In genomic region chr12:57782608-57783465, GRCh38 we compare ENCODE assay signal across 1 cellular context.
TF ChIP-seq lines count a peak whose summit lies in the region.

Gene TSFM, plus strand, starts transcription at chr12:57782787. Its CDS starts 15 bp downstream, at chr12:57782802.

TF ChIP-seq in HEK293, 187 proteins besides CTCF, POLR2A, EP300 and RAD21 (continued from another document and continues in another):
- TF ChIP-seq, protein P1, sequence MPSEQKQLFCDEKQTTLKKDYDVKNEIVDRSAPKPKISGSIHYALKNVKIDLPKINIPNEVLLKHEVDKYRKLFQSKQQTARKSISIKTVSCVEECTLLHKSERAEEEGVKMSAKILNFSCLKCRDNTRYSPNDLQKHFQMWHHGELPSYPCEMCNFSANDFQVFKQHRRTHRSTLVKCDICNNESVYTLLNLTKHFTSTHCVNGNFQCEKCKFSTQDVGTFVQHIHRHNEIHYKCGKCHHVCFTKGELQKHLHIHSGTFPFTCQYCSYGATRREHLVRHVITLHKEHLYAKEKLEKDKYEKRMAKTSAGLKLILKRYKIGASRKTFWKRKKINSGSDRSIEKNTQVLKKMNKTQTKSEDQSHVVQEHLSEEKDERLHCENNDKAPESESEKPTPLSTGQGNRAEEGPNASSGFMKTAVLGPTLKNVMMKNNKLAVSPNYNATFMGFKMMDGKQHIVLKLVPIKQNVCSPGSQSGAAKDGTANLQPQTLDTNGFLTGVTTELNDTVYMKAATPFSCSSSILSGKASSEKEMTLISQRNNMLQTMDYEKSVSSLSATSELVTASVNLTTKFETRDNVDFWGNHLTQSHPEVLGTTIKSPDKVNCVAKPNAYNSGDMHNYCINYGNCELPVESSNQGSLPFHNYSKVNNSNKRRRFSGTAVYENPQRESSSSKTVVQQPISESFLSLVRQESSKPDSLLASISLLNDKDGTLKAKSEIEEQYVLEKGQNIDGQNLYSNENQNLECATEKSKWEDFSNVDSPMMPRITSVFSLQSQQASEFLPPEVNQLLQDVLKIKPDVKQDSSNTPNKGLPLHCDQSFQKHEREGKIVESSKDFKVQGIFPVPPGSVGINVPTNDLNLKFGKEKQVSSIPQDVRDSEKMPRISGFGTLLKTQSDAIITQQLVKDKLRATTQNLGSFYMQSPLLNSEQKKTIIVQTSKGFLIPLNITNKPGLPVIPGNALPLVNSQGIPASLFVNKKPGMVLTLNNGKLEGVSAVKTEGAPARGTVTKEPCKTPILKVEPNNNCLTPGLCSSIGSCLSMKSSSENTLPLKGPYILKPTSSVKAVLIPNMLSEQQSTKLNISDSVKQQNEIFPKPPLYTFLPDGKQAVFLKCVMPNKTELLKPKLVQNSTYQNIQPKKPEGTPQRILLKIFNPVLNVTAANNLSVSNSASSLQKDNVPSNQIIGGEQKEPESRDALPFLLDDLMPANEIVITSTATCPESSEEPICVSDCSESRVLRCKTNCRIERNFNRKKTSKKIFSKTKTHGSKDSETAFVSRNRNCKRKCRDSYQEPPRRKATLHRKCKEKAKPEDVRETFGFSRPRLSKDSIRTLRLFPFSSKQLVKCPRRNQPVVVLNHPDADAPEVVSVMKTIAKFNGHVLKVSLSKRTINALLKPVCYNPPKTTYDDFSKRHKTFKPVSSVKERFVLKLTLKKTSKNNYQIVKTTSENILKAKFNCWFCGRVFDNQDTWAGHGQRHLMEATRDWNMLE (tag by site-specific recombination; conservative IDR thresholded peaks at IDR 0.05; ENCODE audit: low read depth) = peak; percentile 64
- TF ChIP-seq ZNF580 (tag by site-specific recombination; IDR thresholded peaks at IDR 0.05) = peak; percentile 95
- peak; percentile 91 for TF ChIP-seq ZSCAN23 (tag by site-specific recombination; IDR thresholded peaks at IDR 0.05)
- TF ChIP-seq HOXC10 (CRISPR knock-in tag; IDR thresholded peaks at IDR 0.05) = no peak
- TF ChIP-seq, protein P2, sequence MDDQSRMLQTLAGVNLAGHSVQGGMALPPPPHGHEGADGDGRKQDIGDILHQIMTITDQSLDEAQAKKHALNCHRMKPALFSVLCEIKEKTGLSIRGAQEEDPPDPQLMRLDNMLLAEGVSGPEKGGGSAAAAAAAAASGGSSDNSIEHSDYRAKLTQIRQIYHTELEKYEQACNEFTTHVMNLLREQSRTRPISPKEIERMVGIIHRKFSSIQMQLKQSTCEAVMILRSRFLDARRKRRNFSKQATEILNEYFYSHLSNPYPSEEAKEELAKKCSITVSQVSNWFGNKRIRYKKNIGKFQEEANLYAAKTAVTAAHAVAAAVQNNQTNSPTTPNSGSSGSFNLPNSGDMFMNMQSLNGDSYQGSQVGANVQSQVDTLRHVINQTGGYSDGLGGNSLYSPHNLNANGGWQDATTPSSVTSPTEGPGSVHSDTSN (CRISPR knock-in tag; IDR thresholded peaks at IDR 0.05) = no peak; the same call in none of the 2 replicates
- TF ChIP-seq ZNF157 (tag by site-specific recombination; IDR thresholded peaks at IDR 0.05) = 0 out of 2 replicates have a peak, but pooled peaks have one; percentile 18
- TF ChIP-seq ZFP3 (tag by site-specific recombination; IDR thresholded peaks at IDR 0.05; ENCODE audit: low read depth) = no peak
- no peak for TF ChIP-seq PRDM1 (tag by site-specific recombination; IDR thresholded peaks at IDR 0.05)
- 0 out of 2 replicates have a peak, but pooled peaks have one; percentile 47 for TF ChIP-seq ZNF416 (tag by site-specific recombination; IDR thresholded peaks at IDR 0.05)
- peak; percentile 4; the same call in 1 of the 2 replicates for TF ChIP-seq ZNF146 (tag by site-specific recombination; IDR thresholded peaks at IDR 0.05)
- TF ChIP-seq ZNF214 (tag by site-specific recombination; IDR thresholded peaks at IDR 0.05; ENCODE audit: borderline replicate concordance) = no peak; the same call in 1 of the 2 replicates
- TF ChIP-seq, protein P3, sequence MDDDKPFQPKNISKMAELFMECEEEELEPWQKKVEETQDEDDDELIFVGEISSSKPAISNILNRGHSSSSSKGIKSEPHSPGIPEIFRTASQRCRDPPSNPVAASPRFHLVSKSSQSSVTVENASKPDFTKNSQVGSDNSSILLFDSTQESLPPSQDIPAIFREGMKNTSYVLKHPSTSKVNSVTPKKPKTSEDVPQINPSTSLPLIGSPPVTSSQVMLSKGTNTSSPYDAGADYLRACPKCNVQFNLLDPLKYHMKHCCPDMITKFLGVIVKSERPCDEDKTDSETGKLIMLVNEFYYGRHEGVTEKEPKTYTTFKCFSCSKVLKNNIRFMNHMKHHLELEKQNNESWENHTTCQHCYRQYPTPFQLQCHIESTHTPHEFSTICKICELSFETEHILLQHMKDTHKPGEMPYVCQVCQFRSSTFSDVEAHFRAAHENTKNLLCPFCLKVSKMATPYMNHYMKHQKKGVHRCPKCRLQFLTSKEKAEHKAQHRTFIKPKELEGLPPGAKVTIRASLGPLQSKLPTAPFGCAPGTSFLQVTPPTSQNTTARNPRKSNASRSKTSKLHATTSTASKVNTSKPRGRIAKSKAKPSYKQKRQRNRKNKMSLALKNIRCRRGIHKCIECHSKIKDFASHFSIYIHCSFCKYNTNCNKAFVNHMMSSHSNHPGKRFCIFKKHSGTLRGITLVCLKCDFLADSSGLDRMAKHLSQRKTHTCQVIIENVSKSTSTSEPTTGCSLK (tag by site-specific recombination; IDR thresholded peaks at IDR 0.05) = no peak
- no peak for TF ChIP-seq ZNF19 (tag by site-specific recombination; IDR thresholded peaks at IDR 0.05; ENCODE audit: low read depth)
- peak; percentile 85; the same call in 1 of the 2 replicates for TF ChIP-seq ZBTB1 (tag by site-specific recombination; IDR thresholded peaks at IDR 0.05)
- peak; percentile 42; the same call in 1 of the 2 replicates for TF ChIP-seq ZNF341 (tag by site-specific recombination; IDR thresholded peaks at IDR 0.05; ENCODE audit: low read depth)
- TF ChIP-seq KLF17 (tag by site-specific recombination; IDR thresholded peaks at IDR 0.05) = peak; percentile 92
- TF ChIP-seq MEIS1 (CRISPR knock-in tag; IDR thresholded peaks at IDR 0.05; ENCODE audit: borderline replicate concordance) = no peak
- TF ChIP-seq, protein P4, sequence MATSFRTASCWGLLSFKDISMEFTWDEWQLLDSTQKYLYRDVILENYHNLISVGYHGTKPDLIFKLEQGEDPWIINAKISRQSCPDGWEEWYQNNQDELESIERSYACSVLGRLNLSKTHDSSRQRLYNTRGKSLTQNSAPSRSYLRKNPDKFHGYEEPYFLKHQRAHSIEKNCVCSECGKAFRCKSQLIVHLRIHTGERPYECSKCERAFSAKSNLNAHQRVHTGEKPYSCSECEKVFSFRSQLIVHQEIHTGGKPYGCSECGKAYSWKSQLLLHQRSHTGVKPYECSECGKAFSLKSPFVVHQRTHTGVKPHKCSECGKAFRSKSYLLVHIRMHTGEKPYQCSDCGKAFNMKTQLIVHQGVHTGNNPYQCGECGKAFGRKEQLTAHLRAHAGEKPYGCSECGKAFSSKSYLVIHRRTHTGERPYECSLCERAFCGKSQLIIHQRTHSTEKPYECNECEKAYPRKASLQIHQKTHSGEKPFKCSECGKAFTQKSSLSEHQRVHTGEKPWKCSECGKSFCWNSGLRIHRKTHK (tag by site-specific recombination; IDR thresholded peaks at IDR 0.05) = no peak
- TF ChIP-seq ZNF837 (tag by site-specific recombination; IDR thresholded peaks at IDR 0.05) = peak; percentile 48; the same call in 1 of the 2 replicates
- TF ChIP-seq MZF1 (tag by site-specific recombination; IDR thresholded peaks at IDR 0.05; ENCODE audit: borderline replicate concordance) = no peak
- no peak for TF ChIP-seq ZNF140 (tag by site-specific recombination; IDR thresholded peaks at IDR 0.05)
- peak; percentile 18; the same call in 1 of the 2 replicates for TF ChIP-seq ZNF148 (tag by site-specific recombination; IDR thresholded peaks at IDR 0.05; ENCODE audit: borderline replicate concordance)
- TF ChIP-seq, protein P5, sequence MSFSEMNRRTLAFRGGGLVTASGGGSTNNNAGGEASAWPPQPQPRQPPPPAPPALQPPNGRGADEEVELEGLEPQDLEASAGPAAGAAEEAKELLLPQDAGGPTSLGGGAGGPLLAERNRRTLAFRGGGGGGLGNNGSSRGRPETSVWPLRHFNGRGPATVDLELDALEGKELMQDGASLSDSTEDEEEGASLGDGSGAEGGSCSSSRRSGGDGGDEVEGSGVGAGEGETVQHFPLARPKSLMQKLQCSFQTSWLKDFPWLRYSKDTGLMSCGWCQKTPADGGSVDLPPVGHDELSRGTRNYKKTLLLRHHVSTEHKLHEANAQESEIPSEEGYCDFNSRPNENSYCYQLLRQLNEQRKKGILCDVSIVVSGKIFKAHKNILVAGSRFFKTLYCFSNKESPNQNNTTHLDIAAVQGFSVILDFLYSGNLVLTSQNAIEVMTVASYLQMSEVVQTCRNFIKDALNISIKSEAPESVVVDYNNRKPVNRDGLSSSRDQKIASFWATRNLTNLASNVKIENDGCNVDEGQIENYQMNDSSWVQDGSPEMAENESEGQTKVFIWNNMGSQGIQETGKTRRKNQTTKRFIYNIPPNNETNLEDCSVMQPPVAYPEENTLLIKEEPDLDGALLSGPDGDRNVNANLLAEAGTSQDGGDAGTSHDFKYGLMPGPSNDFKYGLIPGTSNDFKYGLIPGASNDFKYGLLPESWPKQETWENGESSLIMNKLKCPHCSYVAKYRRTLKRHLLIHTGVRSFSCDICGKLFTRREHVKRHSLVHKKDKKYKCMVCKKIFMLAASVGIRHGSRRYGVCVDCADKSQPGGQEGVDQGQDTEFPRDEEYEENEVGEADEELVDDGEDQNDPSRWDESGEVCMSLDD (tag by site-specific recombination; IDR thresholded peaks at IDR 0.05) = peak; percentile 74; the same call in 1 of the 2 replicates
- no peak for TF ChIP-seq ZNF510 (tag by site-specific recombination; IDR thresholded peaks at IDR 0.05; ENCODE audit: insufficient replicate concordance)
- peak; percentile 67 for TF ChIP-seq GLIS1 (tag by site-specific recombination; IDR thresholded peaks at IDR 0.05)
- TF ChIP-seq ZNF664 (tag by site-specific recombination; IDR thresholded peaks at IDR 0.05) = peak; percentile 62; the same call in 1 of the 2 replicates
- peak; percentile 37 for TF ChIP-seq MYNN (tag by site-specific recombination; IDR thresholded peaks at IDR 0.05; ENCODE audit: borderline replicate concordance)
- TF ChIP-seq, protein P6, sequence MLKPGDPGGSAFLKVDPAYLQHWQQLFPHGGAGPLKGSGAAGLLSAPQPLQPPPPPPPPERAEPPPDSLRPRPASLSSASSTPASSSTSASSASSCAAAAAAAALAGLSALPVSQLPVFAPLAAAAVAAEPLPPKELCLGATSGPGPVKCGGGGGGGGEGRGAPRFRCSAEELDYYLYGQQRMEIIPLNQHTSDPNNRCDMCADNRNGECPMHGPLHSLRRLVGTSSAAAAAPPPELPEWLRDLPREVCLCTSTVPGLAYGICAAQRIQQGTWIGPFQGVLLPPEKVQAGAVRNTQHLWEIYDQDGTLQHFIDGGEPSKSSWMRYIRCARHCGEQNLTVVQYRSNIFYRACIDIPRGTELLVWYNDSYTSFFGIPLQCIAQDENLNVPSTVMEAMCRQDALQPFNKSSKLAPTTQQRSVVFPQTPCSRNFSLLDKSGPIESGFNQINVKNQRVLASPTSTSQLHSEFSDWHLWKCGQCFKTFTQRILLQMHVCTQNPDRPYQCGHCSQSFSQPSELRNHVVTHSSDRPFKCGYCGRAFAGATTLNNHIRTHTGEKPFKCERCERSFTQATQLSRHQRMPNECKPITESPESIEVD (tag by site-specific recombination; IDR thresholded peaks at IDR 0.05) = no peak
- peak; percentile 96 for TF ChIP-seq ZXDB (tag by site-specific recombination; IDR thresholded peaks at IDR 0.05)
- TF ChIP-seq, protein P7, sequence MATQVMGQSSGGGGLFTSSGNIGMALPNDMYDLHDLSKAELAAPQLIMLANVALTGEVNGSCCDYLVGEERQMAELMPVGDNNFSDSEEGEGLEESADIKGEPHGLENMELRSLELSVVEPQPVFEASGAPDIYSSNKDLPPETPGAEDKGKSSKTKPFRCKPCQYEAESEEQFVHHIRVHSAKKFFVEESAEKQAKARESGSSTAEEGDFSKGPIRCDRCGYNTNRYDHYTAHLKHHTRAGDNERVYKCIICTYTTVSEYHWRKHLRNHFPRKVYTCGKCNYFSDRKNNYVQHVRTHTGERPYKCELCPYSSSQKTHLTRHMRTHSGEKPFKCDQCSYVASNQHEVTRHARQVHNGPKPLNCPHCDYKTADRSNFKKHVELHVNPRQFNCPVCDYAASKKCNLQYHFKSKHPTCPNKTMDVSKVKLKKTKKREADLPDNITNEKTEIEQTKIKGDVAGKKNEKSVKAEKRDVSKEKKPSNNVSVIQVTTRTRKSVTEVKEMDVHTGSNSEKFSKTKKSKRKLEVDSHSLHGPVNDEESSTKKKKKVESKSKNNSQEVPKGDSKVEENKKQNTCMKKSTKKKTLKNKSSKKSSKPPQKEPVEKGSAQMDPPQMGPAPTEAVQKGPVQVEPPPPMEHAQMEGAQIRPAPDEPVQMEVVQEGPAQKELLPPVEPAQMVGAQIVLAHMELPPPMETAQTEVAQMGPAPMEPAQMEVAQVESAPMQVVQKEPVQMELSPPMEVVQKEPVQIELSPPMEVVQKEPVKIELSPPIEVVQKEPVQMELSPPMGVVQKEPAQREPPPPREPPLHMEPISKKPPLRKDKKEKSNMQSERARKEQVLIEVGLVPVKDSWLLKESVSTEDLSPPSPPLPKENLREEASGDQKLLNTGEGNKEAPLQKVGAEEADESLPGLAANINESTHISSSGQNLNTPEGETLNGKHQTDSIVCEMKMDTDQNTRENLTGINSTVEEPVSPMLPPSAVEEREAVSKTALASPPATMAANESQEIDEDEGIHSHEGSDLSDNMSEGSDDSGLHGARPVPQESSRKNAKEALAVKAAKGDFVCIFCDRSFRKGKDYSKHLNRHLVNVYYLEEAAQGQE (tag by site-specific recombination; IDR thresholded peaks at IDR 0.05) = peak; percentile 63
- no peak for TF ChIP-seq ZNF354C (tag by site-specific recombination; IDR thresholded peaks at IDR 0.05; ENCODE audit: borderline replicate concordance, low read depth)
- TF ChIP-seq ZNF174 (tag by site-specific recombination; IDR thresholded peaks at IDR 0.05) = no peak
- peak; percentile 55; the same call in 1 of the 2 replicates for TF ChIP-seq KLF10 (tag by site-specific recombination; IDR thresholded peaks at IDR 0.05)
